Comparison of ENCODE assay signal across 11 cellular contexts in genomic region chr15:99437315-99438221, GRCh38.
DNase-seq lines count a peak whose midpoint lies in the region; ATAC-seq and TF ChIP-seq lines count a peak whose summit lies in the region.
"Had no signal": no experiment of that assay in that cellular context is flagged by ENCODE, and none has a peak within 500 bp of the region (broad histone marks: within the 10 kb centered on the region; RNA-seq: fewer than 3 reads in every experiment).

No MANE protein-coding gene starts in this region.

- BruUV-seq in Panc1 (replicated peaks; lab: Mats Ljungman, UMichigan) = no TSS peak

- ATAC-seq in Panc1 (peak; percentile 47), GM21786 (IDR thresholded peaks at IDR 0.05; ENCODE audit: unreplicated experiment) (no peak), HG03135 (IDR thresholded peaks at IDR 0.05; ENCODE audit: unreplicated experiment) (no peak)

- TF ChIP-seq EP300 in transverse colon (IDR thresholded peaks at IDR 0.05; ENCODE audit: low read depth) = no peak

- no peak overlapping the region for H3K27ac ChIP-seq in Panc1 (ENCODE audit: low read length)
- peak overlapping the region; percentile 80 for H3K27ac ChIP-seq in left ventricle myocardium inferior (replicated peaks)
- H3K27ac ChIP-seq in prostate gland = no peak overlapping the region
- peak overlapping the region in 1 of 4 donors; percentile 5 for H3K27ac ChIP-seq in transverse colon
- H3K27ac ChIP-seq: cardiac muscle cell, HL-60, right lobe of liver had no signal

- H3K4me3 ChIP-seq in Panc1 (ENCODE audit: low read depth in 2 of 2, low read length in 2 of 2) (no peak overlapping the region), left ventricle myocardium inferior (no peak overlapping the region), prostate gland (no peak overlapping the region), transverse colon (no peak overlapping the region)
- H3K4me3 ChIP-seq: cardiac muscle cell, right lobe of liver had no signal

- TF ChIP-seq POLR2A in prostate gland (IDR thresholded peaks at IDR 0.05) (no peak), transverse colon (IDR thresholded peaks at IDR 0.05) (no peak)

- in situ Hi-C loops in Panc1 (cut with HindIII; ENCODE audit: low pct_unique_long_range_greater_than_20kb, low sequenced_read_pairs) (no loop called here), transverse colon (cut with MboI; ENCODE audit: low pct_ligation_motif_present in 1 of 4, low pct_unique_long_range_greater_than_20kb in 1 of 4, low sequenced_read_pairs in 3 of 4) (no loop called here)

- H3K4me1 ChIP-seq in Panc1 (ENCODE audit: control insufficient read depth, insufficient read depth, low read length) (peaks cover 23% of the 10 kb centered on the region), left ventricle myocardium inferior (peaks cover 95% of the 10 kb centered on the region), prostate gland (replicated peaks) (peaks cover 2% of the 10 kb centered on the region), transverse colon (peaks cover 30 to 54% (median 35%) of the 10 kb centered on the region in 4 donors)
- H3K4me1 ChIP-seq: right lobe of liver had no signal

- WGBS in prostate gland = 85% methylated on average over 23 of the region's 23 CpGs
- WGBS in transverse colon (ENCODE audit: low coverage in 1 of 2), 2 donors = 87% methylated on average over 23 of the region's 23 CpGs; no CpG with 5 or more reads in 1 of the 2 donors

- H3K9me3 ChIP-seq in Panc1 (ENCODE audit: control insufficient read depth, insufficient read depth, low read depth, low read length) = no peaks in the 10 kb centered on the region
- no peaks in the 10 kb centered on the region for H3K9me3 ChIP-seq in left ventricle myocardium inferior (replicated peaks)
- H3K9me3 ChIP-seq in prostate gland = no peaks in the 10 kb centered on the region
- H3K9me3 ChIP-seq in transverse colon = no peaks in the 10 kb centered on the region
- H3K9me3 ChIP-seq: right lobe of liver had no signal

- intact Hi-C loops in Panc1 (cut with micrococcal nuclease; ENCODE audit: unreplicated experiment) (no loop called here), left ventricle myocardium inferior (cut with micrococcal nuclease) (no loop called here), prostate gland (cut with DNase I) (no loop called here), transverse colon (cut with DNase I; ENCODE audit: low total_unique reads) (no loop called here)

- no peak for TF ChIP-seq CTCF in Panc1 (IDR thresholded peaks at IDR 0.05)
- no peak for TF ChIP-seq CTCF in left ventricle myocardium inferior (IDR thresholded peaks at IDR 0.05; ENCODE audit: borderline replicate concordance)
- TF ChIP-seq CTCF in prostate gland (IDR thresholded peaks at IDR 0.05) = no peak
- TF ChIP-seq CTCF in transverse colon (IDR thresholded peaks at IDR 0.05) = no peak

- H3K36me3 ChIP-seq in Panc1 (ENCODE audit: control insufficient read depth, insufficient read depth, low read length) (no peaks in the 10 kb centered on the region), left ventricle myocardium inferior (no peaks in the 10 kb centered on the region), prostate gland (no peaks in the 10 kb centered on the region), transverse colon (no peaks in the 10 kb centered on the region)
- H3K36me3 ChIP-seq: cardiac muscle cell, right lobe of liver had no signal

- peak; percentile 27 for DNase-seq in AG08395 (ENCODE audit: low spot score)
- no peak for DNase-seq in Panc1 (ENCODE audit: low read depth, low spot score)
- no peak for DNase-seq in left ventricle myocardium inferior
- peak; percentile 2 for DNase-seq in prostate gland (ENCODE audit: low spot score)
- no peak for DNase-seq in transverse colon
- no peak for DNase-seq in T1000 (lab: John Stamatoyannopoulos, UW)

- CTCF ChIA-PET in Panc1 (lab: Charles Lee) = no interaction called here

- POLR2A ChIA-PET in Panc1 (lab: Charles Lee) = no interaction called here

- H3K27me3 ChIP-seq in Panc1 (ENCODE audit: control insufficient read depth, insufficient read depth, low read length) (no peaks in the 10 kb centered on the region), left ventricle myocardium inferior (ENCODE audit: low read depth) (no peaks in the 10 kb centered on the region), prostate gland (replicated peaks; ENCODE audit: insufficient read depth) (no peaks in the 10 kb centered on the region), transverse colon (no peaks in the 10 kb centered on the region)
- H3K27me3 ChIP-seq: cardiac muscle cell, right lobe of liver had no signal

Comparison
In these comparisons a context has a peak if more than half of its experiments do, and no peak if none do; other contexts are left out.
1. DNase-seq: peak in AG08395 (single experiment) and prostate gland (single experiment); none in Panc1 (single experiment), left ventricle myocardium inferior (single experiment), transverse colon (single experiment) and T1000 (single experiment).